12 cellular contexts compared by ENCODE assay signal in genomic region chr3:171266034-171266805, GRCh38.
DNase-seq lines count a peak whose midpoint lies in the region; ATAC-seq and TF ChIP-seq lines count a peak whose summit lies in the region.
"Had no signal": no experiment of that assay in that cellular context is flagged by ENCODE, and none has a peak within 500 bp of the region (broad histone marks: within the 10 kb centered on the region; RNA-seq: fewer than 3 reads in every experiment).

No MANE protein-coding gene starts in this region.

- H3K9me3 ChIP-seq in heart left ventricle, result no peaks in the 10 kb centered on the region
- H3K9me3 ChIP-seq in smooth muscle cell (replicated peaks; ENCODE audit: low read depth), result no peaks in the 10 kb centered on the region
- H3K9me3 ChIP-seq: neutrophil had no signal

- H3K27ac Mint-ChIP-seq in activated naive CD4-positive, alpha-beta T cell treated with anti-CD3 and anti-CD28 coated beads for 36 hours, result no peak overlapping the region
- peak overlapping the region; percentile 77 for H3K27ac Mint-ChIP-seq in activated naive CD8-positive, alpha-beta T cell treated with anti-CD3 and anti-CD28 coated beads for 36 hours
- H3K27ac Mint-ChIP-seq: B cell had no signal

- ATAC-seq in heart left ventricle, result peak in 1 of 4 donors; percentile 38
- ATAC-seq in GM21360 (IDR thresholded peaks at IDR 0.05; ENCODE audit: unreplicated experiment), result no peak

- H3K36me3 Mint-ChIP-seq in activated naive CD4-positive, alpha-beta T cell treated with anti-CD3 and anti-CD28 coated beads for 36 hours (ENCODE audit: low read depth), result no peaks in the 10 kb centered on the region
- peaks cover 8% of the 10 kb centered on the region for H3K36me3 Mint-ChIP-seq in activated naive CD8-positive, alpha-beta T cell treated with anti-CD3 and anti-CD28 coated beads for 36 hours

- intact Hi-C loops in activated naive CD4-positive, alpha-beta T cell treated with anti-CD3 and anti-CD28 coated beads for 36 hours (cut with micrococcal nuclease), result loop anchor here (10.0 kb wide), 1 partner anchor 1501 kb away; the partner anchor contains the start of genes ACTRT3 and TERC
- intact Hi-C loops in heart left ventricle (cut with DNase I), result no loop called here

- TF ChIP-seq CTCF in heart left ventricle (IDR thresholded peaks at IDR 0.05) (no peak), smooth muscle cell (IDR thresholded peaks at IDR 0.05; ENCODE audit: borderline replicate concordance, insufficient read depth, poor library complexity, severe bottlenecking) (no peak)

- no peak overlapping the region for H2AFZ ChIP-seq in smooth muscle cell (ENCODE audit: low read depth)

- no peak for TF ChIP-seq POLR2A in heart left ventricle (IDR thresholded peaks at IDR 0.05)

- H3K27me3 ChIP-seq in heart left ventricle (no peaks in the 10 kb centered on the region), smooth muscle cell (ENCODE audit: low read depth) (no peaks in the 10 kb centered on the region)
- H3K27me3 ChIP-seq: neutrophil had no signal

- DNase-seq in activated naive CD4-positive, alpha-beta T cell treated with anti-CD3 and anti-CD28 coated beads for 36 hours, result no peak
- DNase-seq in activated naive CD4-positive, alpha-beta T cell treated with anti-CD3 and anti-CD28 coated beads, Interleukin-2, amount 50 U/mL, for 16 hours, result no peak
- DNase-seq in activated naive CD8-positive, alpha-beta T cell treated with anti-CD3 and anti-CD28 coated beads for 36 hours, result no peak
- DNase-seq in heart left ventricle (no peak), smooth muscle cell (lab: John Stamatoyannopoulos, UW; ENCODE audit: unreplicated experiment) (no peak), NCI-H524 (lab: John Stamatoyannopoulos, UW) (no peak), NAMALWA (ENCODE audit: low spot score) (no peak)
- DNase-seq: activated T-cell treated with anti-CD3 and anti-CD28 coated beads, Interleukin-2, amount 50 U/mL, for 48 hours; T1000 had no signal

- no peaks in the 10 kb centered on the region for H3K9me3 Mint-ChIP-seq in activated naive CD4-positive, alpha-beta T cell treated with anti-CD3 and anti-CD28 coated beads for 36 hours
- peaks cover 1% of the 10 kb centered on the region for H3K9me3 Mint-ChIP-seq in activated naive CD8-positive, alpha-beta T cell treated with anti-CD3 and anti-CD28 coated beads for 36 hours

- peaks cover 88% of the 10 kb centered on the region for H3K4me1 Mint-ChIP-seq in activated naive CD4-positive, alpha-beta T cell treated with anti-CD3 and anti-CD28 coated beads for 36 hours (ENCODE audit: low read depth)
- peaks cover 73% of the 10 kb centered on the region for H3K4me1 Mint-ChIP-seq in activated naive CD8-positive, alpha-beta T cell treated with anti-CD3 and anti-CD28 coated beads for 36 hours

- CTCF ChIA-PET in activated naive CD4-positive, alpha-beta T cell treated with anti-CD3 and anti-CD28 coated beads for 36 hours (lab: Charles Lee), result no interaction called here

- no peaks in the 10 kb centered on the region for H3K79me2 ChIP-seq in smooth muscle cell (ENCODE audit: low read depth)

- H3K4me1 ChIP-seq in heart left ventricle (peaks cover 0 to 63% (median 34%) of the 10 kb centered on the region in 12 donors), smooth muscle cell (ENCODE audit: low read depth) (peaks cover 18% of the 10 kb centered on the region)

- peak overlapping the region in 7 of 12 donors; percentile 17 to 57 (median 35) for H3K27ac ChIP-seq in heart left ventricle
- H3K27ac ChIP-seq in smooth muscle cell (ENCODE audit: low read depth), result no peak overlapping the region
- H3K27ac ChIP-seq: neutrophil had no signal

- peaks cover 9% of the 10 kb centered on the region for H4K20me1 ChIP-seq in smooth muscle cell (ENCODE audit: low read depth)

- no peak overlapping the region for H3K9ac ChIP-seq in smooth muscle cell (ENCODE audit: low read depth)

- WGBS in heart left ventricle, 4 donors, result 42 to 53% (median 48%) methylated on average over 4 of the region's 4 CpGs
- 63% methylated on average over 4 of the region's 4 CpGs for WGBS in smooth muscle cell (ENCODE audit: low lambda C conversion rate)

- peak overlapping the region; percentile 7 for H3K4me3 Mint-ChIP-seq in activated naive CD4-positive, alpha-beta T cell treated with anti-CD3 and anti-CD28 coated beads for 36 hours
- peak overlapping the region; percentile 44 for H3K4me3 Mint-ChIP-seq in activated naive CD8-positive, alpha-beta T cell treated with anti-CD3 and anti-CD28 coated beads for 36 hours
- H3K4me3 Mint-ChIP-seq: B cell had no signal

- peaks cover 10% of the 10 kb centered on the region for H3F3A ChIP-seq in smooth muscle cell (ENCODE audit: low read depth)

- H3K4me3 ChIP-seq in heart left ventricle, result peak overlapping the region in 1 of 12 donors; percentile 3
- no peak overlapping the region for H3K4me3 ChIP-seq in smooth muscle cell

- H3K4me2 ChIP-seq in smooth muscle cell, result peak overlapping the region; percentile 40

- H3K27me3 Mint-ChIP-seq in activated naive CD4-positive, alpha-beta T cell treated with anti-CD3 and anti-CD28 coated beads for 36 hours (ENCODE audit: low read depth), result no peaks in the 10 kb centered on the region
- no peaks in the 10 kb centered on the region for H3K27me3 Mint-ChIP-seq in activated naive CD8-positive, alpha-beta T cell treated with anti-CD3 and anti-CD28 coated beads for 36 hours
- H3K27me3 Mint-ChIP-seq: B cell had no signal

- H3K36me3 ChIP-seq in heart left ventricle (no peaks in the 10 kb centered on the region), smooth muscle cell (ENCODE audit: low read depth) (no peaks in the 10 kb centered on the region)
- H3K36me3 ChIP-seq: neutrophil had no signal
